8 cellular contexts compared by ENCODE assay signal in genomic region chr14:75249251-75249957, GRCh38. TPM values are rescaled to one million over a fixed set of nuclear protein-coding genes. Genes with fewer than 3 reads are reported as not detected.
DNase-seq lines count a peak whose midpoint lies in the region; ATAC-seq lines count a peak whose summit lies in the region.

No MANE protein-coding gene starts in this region.

- ATAC-seq in GM19395 (IDR thresholded peaks at IDR 0.05; ENCODE audit: unreplicated experiment), result peak; percentile 93
- peak; percentile 80 for ATAC-seq in HG03439 (IDR thresholded peaks at IDR 0.05; ENCODE audit: unreplicated experiment)
- ATAC-seq in activated naive CD4-positive, alpha-beta T cell treated with anti-CD3 and anti-CD28 coated beads, Interleukin-2, amount 50 U/mL, for 72 hours, result peak; percentile 84 to 86
- no peak for ATAC-seq in sciatic nerve

- DNase-seq in CD1c-positive myeloid dendritic cell (ENCODE audit: extremely low spot score), result peak; percentile 75
- peak; percentile 21 for DNase-seq in SHP77 treated with DMSO at 0.1 percent for 48 hours (lab: John Stamatoyannopoulos, UW)
- DNase-seq in activated naive CD4-positive, alpha-beta T cell treated with anti-CD3 and anti-CD28 coated beads, Interleukin-2, amount 50 U/mL, for 72 hours (ENCODE audit: low spot score in 2 of 2), result peak; percentile 74 to 91
- DNase-seq in stimulated activated CD4-positive, alpha-beta T cell treated with anti-CD3 and anti-CD28 coated beads, Interleukin-12 subunit alpha, Interleukin-12 subunit beta, amount 100 ng/mL, for 24 hours (ENCODE audit: low read depth in 2 of 2), result peak; percentile 55 to 76
- no peak for DNase-seq in sciatic nerve (ENCODE audit: low spot score)
- DNase-seq in NCI-H2227 treated with DMSO at 0.1 percent for 48 hours (lab: John Stamatoyannopoulos, UW), result no peak

- peak overlapping the region; percentile 7 to 89 for H3K27ac Mint-ChIP-seq in activated naive CD4-positive, alpha-beta T cell treated with anti-CD3 and anti-CD28 coated beads, Interleukin-2, amount 50 U/mL, for 72 hours

- intact Hi-C loops in sciatic nerve (cut with DNase I), result no loop called here

- no peaks in the 10 kb centered on the region for H3K36me3 Mint-ChIP-seq in activated naive CD4-positive, alpha-beta T cell treated with anti-CD3 and anti-CD28 coated beads, Interleukin-2, amount 50 U/mL, for 72 hours

- H3K9me3 Mint-ChIP-seq in activated naive CD4-positive, alpha-beta T cell treated with anti-CD3 and anti-CD28 coated beads, Interleukin-2, amount 50 U/mL, for 72 hours, result no peaks in the 10 kb centered on the region

RNA-seq across cellular contexts. Expression of gene FOS, which starts 29.2 kb away (rescaled TPM):
- total RNA-seq in activated naive CD4-positive, alpha-beta T cell treated with anti-CD3 and anti-CD28 coated beads, Interleukin-2, amount 50 U/mL, for 72 hours, result 10 to 100 TPM; 55.8 to 65.9 TPM
- total RNA-seq in sciatic nerve, result 209 TPM

Comparison
In these comparisons a context has a peak if more than half of its experiments do, and no peak if none do; other contexts are left out.
1. DNase-seq: peak in CD1c-positive myeloid dendritic cell (single experiment), SHP77 treated with DMSO at 0.1 percent for 48 hours (single experiment), activated naive CD4-positive, alpha-beta T cell treated with anti-CD3 and anti-CD28 coated beads, Interleukin-2, amount 50 U/mL, for 72 hours (2 of 2) and stimulated activated CD4-positive, alpha-beta T cell treated with anti-CD3 and anti-CD28 coated beads, Interleukin-12 subunit alpha, Interleukin-12 subunit beta, amount 100 ng/mL, for 24 hours (2 of 2); none in sciatic nerve (single experiment) and NCI-H2227 treated with DMSO at 0.1 percent for 48 hours (single experiment).